Comparison of ENCODE assay signal across 8 cellular contexts in genomic region chrX:107324493-107325310, GRCh38.
DNase-seq lines count a peak whose midpoint lies in the region; TF ChIP-seq lines count a peak whose summit lies in the region.

No MANE protein-coding gene starts in this region.

- H3K27ac ChIP-seq in OCI-LY7 (ENCODE audit: low read depth, low read length, poor library complexity, severe bottlenecking) (no peak overlapping the region), osteoblast (ENCODE audit: low read depth, low read length) (no peak overlapping the region), transverse colon (no peak overlapping the region)

- H3K79me2 ChIP-seq in OCI-LY7 (ENCODE audit: insufficient read depth, low read depth, low read length): no peaks in the 10 kb centered on the region
- no peaks in the 10 kb centered on the region for H3K79me2 ChIP-seq in osteoblast (ENCODE audit: insufficient read depth, low read length)

- DNase-seq in NCI-H1436 (lab: John Stamatoyannopoulos, UW): peak; percentile 2
- no peak for DNase-seq in NCI-H1436 treated with DMSO at 0.1 percent for 48 hours (lab: John Stamatoyannopoulos, UW)
- peak; percentile 14 for DNase-seq in OCI-LY7 (ENCODE audit: low spot score)
- DNase-seq in fibroblast of mammary gland (ENCODE audit: low read depth): peak; percentile 14
- DNase-seq in osteoblast (ENCODE audit: insufficient read length, low spot score, missing footprints): peak; percentile 77
- DNase-seq in transverse colon: no peak
- no peak for DNase-seq in GM10248 (ENCODE audit: extremely low spot score)
- no peak for DNase-seq in middle frontal gyrus (ENCODE audit: extremely low spot score, low spot score)

- H3K36me3 ChIP-seq in OCI-LY7 (ENCODE audit: insufficient read depth, low read length) (no peaks in the 10 kb centered on the region), osteoblast (ENCODE audit: insufficient read depth, low read length) (no peaks in the 10 kb centered on the region), transverse colon (no peaks in the 10 kb centered on the region)

- in situ Hi-C loops in transverse colon (cut with MboI; ENCODE audit: low pct_ligation_motif_present in 1 of 4, low pct_unique_long_range_greater_than_20kb in 1 of 4, low sequenced_read_pairs in 3 of 4): no loop called here

- peak; percentile 41 for TF ChIP-seq CTCF in OCI-LY7 (conservative IDR thresholded peaks at IDR 0.05; ENCODE audit: low read length)
- TF ChIP-seq CTCF in fibroblast of mammary gland (conservative IDR thresholded peaks at IDR 0.05; ENCODE audit: control insufficient read depth, insufficient read depth, low read depth, low read length): peak; percentile 24
- peak; percentile 19 for TF ChIP-seq CTCF in osteoblast (IDR thresholded peaks at IDR 0.05; ENCODE audit: extremely low read depth, low read depth, low read length)
- TF ChIP-seq CTCF in transverse colon (IDR thresholded peaks at IDR 0.05): no peak
- no peak for TF ChIP-seq CTCF in GM10248 (IDR thresholded peaks at IDR 0.05; ENCODE audit: control extremely low read depth, extremely low read depth, low read depth, missing control alignments)

- POLR2A ChIA-PET in OCI-LY7 (lab: Charles Lee) (no interaction called here), GM10248 (lab: Yijun Ruan, JAX) (no interaction called here)

- BruUV-seq in OCI-LY7 (replicated peaks; lab: Mats Ljungman, UMichigan): no TSS peak

- TF ChIP-seq POLR2A in transverse colon (IDR thresholded peaks at IDR 0.05): no peak

- H3K4me3 ChIP-seq in OCI-LY7 (ENCODE audit: low read depth, low read length, poor library complexity, severe bottlenecking): no peak overlapping the region
- no peak overlapping the region for H3K4me3 ChIP-seq in fibroblast of mammary gland (ENCODE audit: control insufficient read depth, low read depth, low read length)
- no peak overlapping the region for H3K4me3 ChIP-seq in osteoblast (ENCODE audit: insufficient read depth, low read length)
- H3K4me3 ChIP-seq in transverse colon: no peak overlapping the region

- CTCF ChIA-PET in OCI-LY7 (lab: Charles Lee; ENCODE audit: unreplicated experiment): no interaction called here
- CTCF ChIA-PET in GM10248 (lab: Yijun Ruan, JAX): no interaction called here

- H3K9me3 ChIP-seq in OCI-LY7 (ENCODE audit: low read length) (no peaks in the 10 kb centered on the region), osteoblast (ENCODE audit: low read depth, low read length) (no peaks in the 10 kb centered on the region), transverse colon (no peaks in the 10 kb centered on the region)

- H3K27me3 ChIP-seq in osteoblast (ENCODE audit: insufficient read depth, low read length): peaks cover 14% of the 10 kb centered on the region
- H3K27me3 ChIP-seq in transverse colon: no peaks in the 10 kb centered on the region

- TF ChIP-seq EP300 in transverse colon (IDR thresholded peaks at IDR 0.05; ENCODE audit: low read depth): no peak

- no peaks in the 10 kb centered on the region for H3K9me2 ChIP-seq in OCI-LY7 (ENCODE audit: insufficient read depth, low read length)

- whole genome bisulfite sequencing in transverse colon (ENCODE audit: low coverage in 1 of 2), 2 donors: 42% methylated on average over 21 of the region's 23 CpGs; no CpG with 5 or more reads in 1 of the 2 donors

- intact Hi-C loops in OCI-LY7 (cut with micrococcal nuclease; ENCODE audit: unreplicated experiment) (loop anchor here (10.0 kb wide), 1 partner anchor 300 kb away; no protein-coding TSS in a partner anchor), transverse colon (cut with DNase I; ENCODE audit: low total_unique reads) (no loop called here)

- H2AFZ ChIP-seq in OCI-LY7 (ENCODE audit: low read length) (no peak overlapping the region), osteoblast (ENCODE audit: low read length) (no peak overlapping the region)

- H3K4me1 ChIP-seq in OCI-LY7 (ENCODE audit: insufficient read depth, low read length, poor library complexity, severe bottlenecking) (no peaks in the 10 kb centered on the region), osteoblast (ENCODE audit: insufficient read depth, low read length) (no peaks in the 10 kb centered on the region), transverse colon (no peaks in the 10 kb centered on the region)

- H3K4me2 ChIP-seq in OCI-LY7 (ENCODE audit: low read length) (no peak overlapping the region), osteoblast (ENCODE audit: insufficient read depth, low read length) (no peak overlapping the region)

- H4K20me1 ChIP-seq in OCI-LY7 (ENCODE audit: insufficient read depth, low read length) (no peaks in the 10 kb centered on the region), osteoblast (ENCODE audit: insufficient read depth, low read length) (no peaks in the 10 kb centered on the region)

Comparison
In these comparisons a context has a peak if more than half of its experiments do, and no peak if none do; other contexts are left out.
1. DNase-seq: peak in NCI-H1436 (single experiment), OCI-LY7 (single experiment), fibroblast of mammary gland (single experiment) and osteoblast (single experiment); none in NCI-H1436 treated with DMSO at 0.1 percent for 48 hours (single experiment), transverse colon (single experiment), GM10248 (single experiment) and middle frontal gyrus (single experiment).
2. CTCF ChIP-seq: peak in OCI-LY7 (single experiment), fibroblast of mammary gland (single experiment) and osteoblast (single experiment); none in transverse colon (0 of 5) and GM10248 (single experiment).